Comparison of ENCODE assay signal across 1 cellular context in genomic region chr1:214074477-214074876, GRCh38.
TF ChIP-seq lines count a peak whose summit lies in the region.

No MANE protein-coding gene starts in this region.

TF ChIP-seq in HEK293, 187 proteins besides CTCF, POLR2A, EP300 and RAD21 (continued from another document):
- TF ChIP-seq KLF17 (tag by site-specific recombination; IDR thresholded peaks at IDR 0.05) (no peak), ZNF404 (tag by site-specific recombination; IDR thresholded peaks at IDR 0.05) (no peak), ZNF449 (tag by site-specific recombination; IDR thresholded peaks at IDR 0.05) (peak; percentile 84; the same call in 1 of the 2 replicates), ZBTB11 (tag by site-specific recombination; conservative IDR thresholded peaks at IDR 0.05; ENCODE audit: low read depth) (no peak), ZNF146 (tag by site-specific recombination; IDR thresholded peaks at IDR 0.05) (no peak), GFI1B (tag by site-specific recombination; IDR thresholded peaks at IDR 0.05) (no peak), ZXDB (tag by site-specific recombination; IDR thresholded peaks at IDR 0.05) (no peak)
TF ChIP-seq in HEK293: peak in this region for 1.
